Comparison of ENCODE assay signal across 21 cellular contexts in the genomic region with DNA sequence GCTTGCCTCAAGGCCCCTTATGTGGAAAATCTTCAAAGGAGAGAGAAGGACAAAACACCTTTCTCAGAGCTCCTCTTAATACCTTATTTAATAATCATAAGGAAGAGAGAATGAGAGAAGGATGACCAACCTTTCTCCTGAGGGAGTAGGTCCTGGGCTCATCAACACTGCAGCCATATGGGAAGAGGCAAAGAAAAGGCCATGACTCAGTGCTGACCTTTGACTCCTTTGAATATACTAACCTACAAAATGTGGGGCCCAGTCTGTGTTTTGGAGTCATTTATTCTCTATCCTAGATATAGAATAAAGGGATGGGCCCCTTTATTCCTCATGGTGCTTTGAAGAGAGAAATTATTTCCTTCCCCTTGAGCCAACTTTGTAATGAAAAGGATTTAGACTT. TPM values are rescaled to one million over a fixed set of nuclear protein-coding genes. Genes with fewer than 3 reads are reported as not detected.
DNase-seq lines count a peak whose midpoint lies in the region; ATAC-seq and TF ChIP-seq lines count a peak whose summit lies in the region.
"Had no signal": no experiment of that assay in that cellular context is flagged by ENCODE, and none has a peak within 500 bp of the region (broad histone marks: within the 10 kb centered on the region; RNA-seq: fewer than 3 reads in every experiment).

No MANE protein-coding gene starts in this region.

- no peaks in the 10 kb centered on the region for H3K4me1 Mint-ChIP-seq in central memory CD8-positive, alpha-beta T cell
- H3K4me1 Mint-ChIP-seq in immature natural killer cell, result no peaks in the 10 kb centered on the region

- H3K4me3 Mint-ChIP-seq in central memory CD8-positive, alpha-beta T cell, result no peak overlapping the region
- no peak overlapping the region for H3K4me3 Mint-ChIP-seq in immature natural killer cell
- H3K4me3 Mint-ChIP-seq: CD14-positive monocyte, memory B cell, nephron, T-helper 17 cell had no signal

- H3K4me3 ChIP-seq in testis, result no peak overlapping the region
- H3K4me3 ChIP-seq: spleen had no signal

- H3K9me3 ChIP-seq in testis, result no peaks in the 10 kb centered on the region
- H3K9me3 ChIP-seq: spleen had no signal

- TF ChIP-seq POLR2A in testis (IDR thresholded peaks at IDR 0.05), result no peak

- TF ChIP-seq CTCF in 22Rv1 (IDR thresholded peaks at IDR 0.05) (no peak), testis (IDR thresholded peaks at IDR 0.05) (no peak)

- H3K27ac Mint-ChIP-seq in central memory CD8-positive, alpha-beta T cell (ENCODE audit: low read depth), result peak overlapping the region; percentile 44
- H3K27ac Mint-ChIP-seq in immature natural killer cell, result no peak overlapping the region
- H3K27ac Mint-ChIP-seq: memory B cell, nephron, progenitor cell of endocrine pancreas, T-helper 17 cell had no signal

- peak overlapping the region; percentile 5; the same call in 1 of the 2 replicates for H3K27ac ChIP-seq in 22Rv1
- no peak overlapping the region for H3K27ac ChIP-seq in testis
- H3K27ac ChIP-seq: WERI-Rb-1 had no signal

- H3K36me3 Mint-ChIP-seq in central memory CD8-positive, alpha-beta T cell (ENCODE audit: insufficient read depth), result no peaks in the 10 kb centered on the region
- H3K36me3 Mint-ChIP-seq in immature natural killer cell, result no peaks in the 10 kb centered on the region
- H3K36me3 Mint-ChIP-seq: CD14-positive monocyte, memory B cell had no signal

- H3K36me3 ChIP-seq in testis (ENCODE audit: low read depth, missing control alignments), result no peaks in the 10 kb centered on the region
- H3K36me3 ChIP-seq: spleen had no signal

- DNase-seq in HT-29 (ENCODE audit: low spot score) (peak; percentile 24), kidney tubule cell (ENCODE audit: low spot score) (peak; percentile 21), immature natural killer cell (no peak), testis (no peak)
- DNase-seq in central memory CD8-positive, alpha-beta T cell (ENCODE audit: low spot score in 2 of 2), result no peak
- DNase-seq: activated CD4-positive, alpha-beta T cell treated with anti-CD3 and anti-CD28 coated beads, Interleukin-2, amount 50 U/mL, for 4 hours; activated naive CD4-positive, alpha-beta T cell treated with Interleukin-2 at 50 U/mL for 16 hours; cortex of kidney; DMS 273 treated with DMSO at 0.1 percent for 48 hours; NCI-H2081; NCI-H524; spleen; T-helper 17 cell; WERI-Rb-1 had no signal

- H3K4me1 ChIP-seq in testis, result peaks cover 3% of the 10 kb centered on the region

- intact Hi-C loops in testis (cut with DNase I; ENCODE audit: low total_unique reads), result no loop called here

- ATAC-seq in central memory CD8-positive, alpha-beta T cell (replicated peaks; ENCODE audit: extremely low read depth, poor library complexity, severe bottlenecking), result no peak
- ATAC-seq in GM18861 (IDR thresholded peaks at IDR 0.05; ENCODE audit: unreplicated experiment) (no peak), GM19452 (IDR thresholded peaks at IDR 0.05; ENCODE audit: unreplicated experiment) (no peak)
- ATAC-seq: T-helper 17 cell had no signal

- no peaks in the 10 kb centered on the region for H3K9me3 Mint-ChIP-seq in central memory CD8-positive, alpha-beta T cell
- no peaks in the 10 kb centered on the region for H3K9me3 Mint-ChIP-seq in immature natural killer cell
- H3K9me3 Mint-ChIP-seq: CD14-positive monocyte, memory B cell, nephron had no signal

- no peaks in the 10 kb centered on the region for H3K27me3 Mint-ChIP-seq in central memory CD8-positive, alpha-beta T cell
- H3K27me3 Mint-ChIP-seq in immature natural killer cell (ENCODE audit: low read depth in 3 of 3), result peaks cover 0 to 3% (median 2%) of the 10 kb centered on the region in 3 donors
- H3K27me3 Mint-ChIP-seq: memory B cell, progenitor cell of endocrine pancreas, T-helper 17 cell had no signal

- no peaks in the 10 kb centered on the region for H3K27me3 ChIP-seq in testis
- H3K27me3 ChIP-seq: spleen had no signal

RNA-seq across cellular contexts. Expression of a gene that starts 38.3 kb away (rescaled TPM):
- 7.2 and 7.3 TPM in 2 replicates for total RNA-seq in HT-29 (2014; rRNA removed; shearing (Covaris generic))
- polyA plus RNA-seq in immature natural killer cell, result under 1 TPM in 1 of 3 donors, not detected in 2; 0.21 TPM
- 10 to 100 TPM; 28.4 to 34.7 TPM for total RNA-seq in testis
- polyA plus RNA-seq in testis (ENCODE audit: insufficient read depth, low read depth, low replicate concordance), result 16.0 TPM

Comparison
In these comparisons a context has a peak if more than half of its experiments do, and no peak if none do; other contexts are left out.
1. DNase-seq: peak in HT-29 (single experiment) and kidney tubule cell (single experiment); none in central memory CD8-positive, alpha-beta T cell (0 of 2), immature natural killer cell (0 of 3) and testis (single experiment).